In genomic region chr14:101097109-101097793, GRCh38 we compare ENCODE assay signal across 21 cellular contexts.
"Had no signal": no experiment of that assay in that cellular context is flagged by ENCODE, and none has a peak within 500 bp of the region (broad histone marks: within the 10 kb centered on the region; RNA-seq: fewer than 3 reads in every experiment).

No MANE protein-coding gene starts in this region.

- H3K36me3 ChIP-seq: right atrium auricular region had no signal

- H3K4me1 ChIP-seq: body of pancreas, right atrium auricular region had no signal

- ATAC-seq: activated T-cell treated with anti-CD3 and anti-CD28 coated beads, Interleukin-2, amount 50 U/mL, for 72 hours; body of pancreas; esophagus mucosa; natural killer cell treated with Interleukin-12 subunit alpha and Interleukin-12 subunit beta and Interleukin-15 and Interleukin-18, amount 100 ng/mL, for 72 hours; stimulated activated naive CD8-positive, alpha-beta T cell treated with anti-CD3 and anti-CD28 coated beads, Interleukin-15, Interleukin-2, amounts not matched to agents 100 U/mL and 50 U/mL, for 24 hours; T-cell had no signal

- FAIRE-seq: kidney, small intestine had no signal

- H3K27ac ChIP-seq: body of pancreas, coronary artery, right atrium auricular region, VCaP had no signal

- H3K9me3 ChIP-seq: body of pancreas had no signal

- H3K4me3 ChIP-seq: body of pancreas, coronary artery, right atrium auricular region had no signal

- DNase-seq: activated CD4-positive, alpha-beta T cell treated with anti-CD3 and anti-CD28 coated beads for 1 hour; activated CD4-positive, alpha-beta T cell treated with anti-CD3 and anti-CD28 coated beads, Interleukin-2, amount 50 U/mL, for 48 hours; activated gamma-delta T cell treated with Interleukin-2 at 50 U/mL for 16 hours; activated T-cell treated with anti-CD3 and anti-CD28 coated beads, Interleukin-2, amount 50 U/mL, for 72 hours; amniotic stem cell; body of pancreas; central memory CD4-positive, alpha-beta T cell; effector CD8-positive, alpha-beta T cell; hippocampal formation; kidney; mesenchymal stem cell; nucleus accumbens; small intestine; stimulated activated naive CD8-positive, alpha-beta T cell treated with anti-CD3 and anti-CD28 coated beads, Interleukin-15, Interleukin-2, amounts not matched to agents 100 U/mL and 50 U/mL, for 24 hours; T-cell; T-helper 9 cell had no signal

- H3K27me3 ChIP-seq: body of pancreas, right atrium auricular region had no signal
